Comparison of ENCODE assay signal across 25 cellular contexts in genomic region chr18:8196238-8196637, GRCh38.
"Had no signal": no experiment of that assay in that cellular context is flagged by ENCODE, and none has a peak within 500 bp of the region (broad histone marks: within the 10 kb centered on the region; RNA-seq: fewer than 3 reads in every experiment).

No MANE protein-coding gene starts in this region.

- H3K4me1 ChIP-seq: colonic mucosa, esophagus muscularis mucosa, esophagus squamous epithelium, foreskin keratinocyte, gastroesophageal sphincter, heart left ventricle had no signal

- DNase-seq: colonic mucosa; cortex of kidney; dermis blood vessel endothelial cell; dorsolateral prefrontal cortex; effector CD4-positive, alpha-beta T cell; effector CD8-positive, alpha-beta T cell; effector memory CD4-positive, alpha-beta T cell; effector memory CD8-positive, alpha-beta T cell; endodermal cell; erythroblast; esophagus squamous epithelium; foreskin fibroblast; foreskin keratinocyte; foreskin melanocyte; gastrocnemius medialis; glutamatergic neuron; head of caudate nucleus; heart left ventricle; heart right ventricle had no signal

- H3K27ac Mint-ChIP-seq: dendritic cell treated with granulocyte-macrophage colony-stimulating factor and Interleukin-4, amounts not matched to agents 40 ng/mL and 50 ng/mL, for 4 days; effector memory CD8-positive, alpha-beta T cell; endodermal cell had no signal

- H3K9me3 ChIP-seq: colonic mucosa, esophagus muscularis mucosa, esophagus squamous epithelium, gastrocnemius medialis, gastroesophageal sphincter, heart left ventricle, heart right ventricle had no signal

- H3K36me3 ChIP-seq: colonic mucosa, esophagus squamous epithelium, gastrocnemius medialis had no signal

- H3K27me3 Mint-ChIP-seq: dendritic cell treated with granulocyte-macrophage colony-stimulating factor and Interleukin-4, amounts not matched to agents 40 ng/mL and 50 ng/mL, for 4 days; effector memory CD8-positive, alpha-beta T cell had no signal

- H3K9me3 Mint-ChIP-seq: dendritic cell treated with granulocyte-macrophage colony-stimulating factor and Interleukin-4, amounts not matched to agents 40 ng/mL and 50 ng/mL, for 4 days; endodermal cell had no signal

- H3K27ac ChIP-seq: colonic mucosa, coronary artery, dorsolateral prefrontal cortex, epithelial cell of prostate, esophagus muscularis mucosa, esophagus squamous epithelium, foreskin keratinocyte, gastrocnemius medialis, gastroesophageal sphincter, heart left ventricle, heart right ventricle had no signal

- H3K27me3 ChIP-seq: colonic mucosa, dorsolateral prefrontal cortex, esophagus muscularis mucosa, esophagus squamous epithelium, foreskin keratinocyte, gastrocnemius medialis, gastroesophageal sphincter, heart left ventricle, heart right ventricle had no signal

- H3K4me3 Mint-ChIP-seq: dendritic cell treated with granulocyte-macrophage colony-stimulating factor and Interleukin-4, amounts not matched to agents 40 ng/mL and 50 ng/mL, for 4 days; effector memory CD8-positive, alpha-beta T cell; endodermal cell had no signal

- ATAC-seq: effector memory CD8-positive, alpha-beta T cell; esophagus mucosa; foreskin keratinocyte; gastrocnemius medialis; gastroesophageal sphincter; heart left ventricle; heart right ventricle had no signal

- H3K4me3 ChIP-seq: colonic mucosa, coronary artery, dorsolateral prefrontal cortex, esophagus muscularis mucosa, esophagus squamous epithelium, gastrocnemius medialis, gastroesophageal sphincter, heart left ventricle, heart right ventricle had no signal
